8 cellular contexts compared by ENCODE assay signal in genomic region chr3:8441969-8442559, GRCh38. TPM values are rescaled to one million over a fixed set of nuclear protein-coding genes. Genes with fewer than 3 reads are reported as not detected.
A peak's percentile ranks its signal among the peaks of the same experiment; 100 is the strongest.
DNase-seq lines count a peak whose midpoint lies in the region; ATAC-seq and TF ChIP-seq lines count a peak whose summit lies in the region.

No MANE protein-coding gene starts in this region.

- peak; percentile 64 for ATAC-seq in left lobe of liver

- peak; percentile 24 for DNase-seq in NCI-H146 (lab: John Stamatoyannopoulos, UW)
- no peak for DNase-seq in NCI-H146 treated with DMSO at 0.1 percent for 48 hours (lab: John Stamatoyannopoulos, UW; ENCODE audit: unreplicated experiment)
- DNase-seq in NCI-H2029 (lab: John Stamatoyannopoulos, UW), result peak; percentile 47
- DNase-seq in cardiac fibroblast (ENCODE audit: low read depth in 2 of 2), result peak; percentile 80 to 86
- DNase-seq in left lobe of liver (ENCODE audit: low spot score), result no peak
- DNase-seq in effector CD8-positive, alpha-beta T cell (lab: John Stamatoyannopoulos, UW), result no peak
- no peak for DNase-seq in GF-D8 (lab: John Stamatoyannopoulos, UW)
- DNase-seq in NCI-H187 treated with DMSO at 0.1 percent for 48 hours (lab: John Stamatoyannopoulos, UW), result no peak

- peak; percentile 77 for TF ChIP-seq CTCF in cardiac fibroblast (IDR thresholded peaks at IDR 0.05; ENCODE audit: low read depth, low read length)

- H3K4me3 ChIP-seq in cardiac fibroblast (replicated peaks in 1 of 2; ENCODE audit: low read depth in 2 of 2, low read length in 2 of 2), result no peak overlapping the region

RNA-seq across cellular contexts. Expression of gene LMCD1, which starts 59.6 kb away (rescaled TPM):
- total RNA-seq in left lobe of liver, result 2.9 TPM

Comparison
In these comparisons a context has a peak if more than half of its experiments do, and no peak if none do; other contexts are left out.
1. DNase-seq: peak in NCI-H146 (single experiment), NCI-H2029 (single experiment) and cardiac fibroblast (2 of 2); none in NCI-H146 treated with DMSO at 0.1 percent for 48 hours (single experiment), left lobe of liver (single experiment), effector CD8-positive, alpha-beta T cell (single experiment), GF-D8 (single experiment) and NCI-H187 treated with DMSO at 0.1 percent for 48 hours (single experiment).